Comparison of ENCODE assay signal across 24 cellular contexts in genomic region chr3:68103811-68104210, GRCh38.
DNase-seq lines count a peak whose midpoint lies in the region; ATAC-seq and TF ChIP-seq lines count a peak whose summit lies in the region.
"Had no signal": no experiment of that assay in that cellular context is flagged by ENCODE, and none has a peak within 500 bp of the region (broad histone marks: within the 10 kb centered on the region; RNA-seq: fewer than 3 reads in every experiment).

No MANE protein-coding gene starts in this region.

- no CpG with 5 or more reads among the region's 1 CpG for WGBS in mesendoderm (ENCODE audit: extremely low coverage, insufficient coverage, low lambda C conversion rate)

- H3K18ac ChIP-seq in mesendoderm (ENCODE audit: low read length) = no peak overlapping the region

- H2BK15ac ChIP-seq in mesendoderm (replicated peaks; ENCODE audit: low read depth) = no peak overlapping the region

- H3K79me1 ChIP-seq in mesendoderm (ENCODE audit: low read length) = no peaks in the 10 kb centered on the region

- H3K4me2 ChIP-seq in mesendoderm (ENCODE audit: low read length) = no peak overlapping the region
- H3K4me2 ChIP-seq: A549 had no signal

- H4K5ac ChIP-seq in mesendoderm (ENCODE audit: low read length) = no peak overlapping the region

- H3K4me3 ChIP-seq in epithelial cell of esophagus (ENCODE audit: low read length) (no peak overlapping the region), mesendoderm (ENCODE audit: low read length) (no peak overlapping the region)
- H3K4me3 ChIP-seq: A549; BLaER1 treated with 17β-estradiol and CSF1 and Interleukin-3, amounts not matched to agents 10 nM and 100 nM had no signal

- H3K56ac ChIP-seq in mesendoderm (ENCODE audit: low read length) = no peak overlapping the region

- H3K27ac ChIP-seq in mesendoderm (ENCODE audit: low read depth, low read length) = no peak overlapping the region
- H3K27ac ChIP-seq: 22Rv1; A549; BLaER1 treated with 17β-estradiol and CSF1 and Interleukin-3, amounts not matched to agents 10 nM and 100 nM; C4-2B had no signal

- H2BK120ac ChIP-seq in mesendoderm (ENCODE audit: low read depth, low read length) = no peak overlapping the region

- peak; percentile 54 for DNase-seq in RKO (ENCODE audit: low spot score)
- DNase-seq in epithelial cell of esophagus (ENCODE audit: low read depth) = peak; percentile 1
- peak; percentile 34 for DNase-seq in kidney glomerular epithelial cell (lab: John Stamatoyannopoulos, UW)
- DNase-seq in mesendoderm = peak; percentile 0
- DNase-seq in SIG-M5 treated with dmso at 0.1 percent for 504 hours (lab: John Stamatoyannopoulos, UW; ENCODE audit: unreplicated experiment) = no peak
- no peak for DNase-seq in CD1c-positive myeloid dendritic cell (ENCODE audit: extremely low spot score)
- DNase-seq: AML-193; CD4-positive, alpha-beta memory T cell; CD4-positive, CD25-positive, alpha-beta regulatory T cell; CD8-positive, alpha-beta memory T cell; COR-L47; DMS 273 treated with DMSO at 0.1 percent for 48 hours; DMS153; DMS53; DMS79; DND-41; EL; GDM1 had no signal

- H3K9ac ChIP-seq in mesendoderm (ENCODE audit: low read length) = no peak overlapping the region
- H3K9ac ChIP-seq: BLaER1 treated with 17β-estradiol and CSF1 and Interleukin-3, amounts not matched to agents 10 nM and 100 nM had no signal

- H3K23ac ChIP-seq in mesendoderm (ENCODE audit: low read length) = no peak overlapping the region

- no peak overlapping the region for H2BK5ac ChIP-seq in mesendoderm (ENCODE audit: low read length)

- TF ChIP-seq CTCF in epithelial cell of esophagus (IDR thresholded peaks at IDR 0.05; ENCODE audit: insufficient read depth, low read depth, low read length, missing control alignments) = no peak

- H3K79me2 ChIP-seq in mesendoderm (ENCODE audit: control insufficient read depth, insufficient read depth, low read length) = no peaks in the 10 kb centered on the region

- H3K36me3 ChIP-seq in mesendoderm (ENCODE audit: control insufficient read depth, insufficient read depth, low read length) = no peaks in the 10 kb centered on the region
- H3K36me3 ChIP-seq: BLaER1 treated with 17β-estradiol and CSF1 and Interleukin-3, amounts not matched to agents 10 nM and 100 nM had no signal

- ATAC-seq in GM18511 (IDR thresholded peaks at IDR 0.05; ENCODE audit: unreplicated experiment) = no peak
- no peak for ATAC-seq in GM19467 (IDR thresholded peaks at IDR 0.05; ENCODE audit: unreplicated experiment)
- ATAC-seq: A549 had no signal

- H3K27me3 ChIP-seq in mesendoderm (ENCODE audit: insufficient read depth, low read length, poor library complexity) = no peaks in the 10 kb centered on the region
- H3K27me3 ChIP-seq: BLaER1 treated with 17β-estradiol and CSF1 and Interleukin-3, amounts not matched to agents 10 nM and 100 nM had no signal

- no peak overlapping the region for H3K4ac ChIP-seq in mesendoderm (ENCODE audit: low read depth, low read length)

- H3K4me1 ChIP-seq in mesendoderm (ENCODE audit: control insufficient read depth, low read depth, low read length) = no peaks in the 10 kb centered on the region
- H3K4me1 ChIP-seq: A549 had no signal

- no peak overlapping the region for H4K8ac ChIP-seq in mesendoderm (ENCODE audit: low read depth, low read length)

- no peak overlapping the region for H2AK5ac ChIP-seq in mesendoderm (ENCODE audit: low read length)

Comparison
In these comparisons a context has a peak if more than half of its experiments do, and no peak if none do; other contexts are left out.
1. DNase-seq: peak in RKO (single experiment), epithelial cell of esophagus (single experiment), kidney glomerular epithelial cell (single experiment) and mesendoderm (single experiment); none in SIG-M5 treated with dmso at 0.1 percent for 504 hours (single experiment) and CD1c-positive myeloid dendritic cell (single experiment).